In the genomic region with DNA sequence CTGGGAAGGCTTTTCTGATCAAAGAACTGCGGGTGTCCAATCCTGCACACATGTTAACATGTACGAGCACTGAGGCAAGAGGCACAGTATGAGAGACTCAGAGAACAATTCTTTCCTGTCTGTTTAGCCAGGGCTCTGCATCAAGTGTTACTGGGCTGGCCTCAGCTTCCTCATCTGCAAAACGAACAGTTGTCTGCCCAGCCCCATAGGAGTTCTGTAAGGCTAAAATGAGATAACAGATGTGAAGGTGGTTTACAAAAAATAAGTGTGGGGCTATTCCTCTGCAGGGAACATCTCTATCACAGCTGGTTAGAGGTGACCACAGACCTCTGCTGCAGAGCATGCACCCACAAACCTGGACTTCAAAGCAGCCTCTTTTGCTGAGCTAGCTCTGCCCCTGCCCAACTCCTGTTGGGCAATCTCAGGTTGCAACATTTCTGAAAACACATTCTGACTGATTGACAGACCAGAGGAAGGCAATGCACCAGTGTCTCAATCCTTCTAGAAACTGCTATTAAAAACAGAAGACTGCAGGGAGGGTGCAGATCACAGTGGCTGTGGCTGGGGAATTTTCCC, we compare ENCODE assay signal across 1 cellular context.
TF ChIP-seq lines count a peak whose summit lies in the region.

No MANE protein-coding gene starts in this region.

TF ChIP-seq in H1, 55 proteins besides CTCF, POLR2A, EP300 and RAD21 (continued from another document):
- TF ChIP-seq SUZ12 (IDR thresholded peaks at IDR 0.05; ENCODE audit: low read length) (no peak), SAP30 (IDR thresholded peaks at IDR 0.05; ENCODE audit: insufficient read depth, insufficient replicate concordance, low read length) (no peak), CBX8 (IDR thresholded peaks at IDR 0.05; ENCODE audit: borderline replicate concordance, low read depth, low read length) (no peak), SP2 (IDR thresholded peaks at IDR 0.05; ENCODE audit: low read length) (no peak), SP1 (IDR thresholded peaks at IDR 0.05; ENCODE audit: low read depth, low read length) (no peak), RBBP5 (IDR thresholded peaks at IDR 0.05; ENCODE audit: borderline replicate concordance, low read depth, low read length) (no peak), ASH2L (IDR thresholded peaks at IDR 0.05; ENCODE audit: low read length) (no peak)
- TF ChIP-seq, protein P1, sequence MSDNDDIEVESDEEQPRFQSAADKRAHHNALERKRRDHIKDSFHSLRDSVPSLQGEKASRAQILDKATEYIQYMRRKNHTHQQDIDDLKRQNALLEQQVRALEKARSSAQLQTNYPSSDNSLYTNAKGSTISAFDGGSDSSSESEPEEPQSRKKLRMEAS (IDR thresholded peaks at IDR 0.05): no peak
